ENCODE assay signal across 28 cellular contexts in genomic region chr13:53249236-53249635, GRCh38.
"Had no signal": no experiment of that assay in that cellular context is flagged by ENCODE, and none has a peak within 500 bp of the region (broad histone marks: within the 10 kb centered on the region; RNA-seq: fewer than 3 reads in every experiment).

No MANE protein-coding gene starts in this region.

- H3K9me3 ChIP-seq: pancreas, psoas muscle, right lobe of liver, sigmoid colon, stomach, thoracic aorta, thyroid gland, tibial nerve, upper lobe of left lung, vagina had no signal

- H3K27ac ChIP-seq: pancreas, psoas muscle, right lobe of liver, sigmoid colon, stomach, thoracic aorta, thyroid gland, tibial nerve, upper lobe of left lung, vagina had no signal

- H3K9me3 Mint-ChIP-seq: naive thymus-derived CD8-positive, alpha-beta T cell; natural killer cell treated with Interleukin-12 subunit alpha and Interleukin-12 subunit beta and Interleukin-15 and Interleukin-18, amount 100 ng/mL, for 72 hours; neural crest cell; stimulated activated effector memory CD8-positive, alpha-beta T cell treated with anti-CD3 and anti-CD28 coated beads, Interleukin-12 subunit alpha, Interleukin-12 subunit beta, amount 100 ng/mL, for 72 hours; stimulated activated naive B cell treated with anti-CD40 and anti-IgM and Interleukin-4, amounts not matched to agents 10 μg/mL and 1 μg/mL and 100 μg/mL, for 72 hours; stimulated activated naive CD8-positive, alpha-beta T cell treated with anti-CD3 and anti-CD28 coated beads, Interleukin-15, Interleukin-2, amounts not matched to agents 100 ng/mL and 50 ng/mL, for 24 hours had no signal

- H3K4me1 ChIP-seq: pancreas, psoas muscle, right lobe of liver, sigmoid colon, stomach, thyroid gland, tibial nerve, upper lobe of left lung, vagina had no signal

- H3K4me1 Mint-ChIP-seq: naive thymus-derived CD8-positive, alpha-beta T cell; neural crest cell; stimulated activated effector memory CD8-positive, alpha-beta T cell treated with anti-CD3 and anti-CD28 coated beads, Interleukin-12 subunit alpha, Interleukin-12 subunit beta, amount 100 ng/mL, for 72 hours; stimulated activated naive B cell treated with anti-CD40 and anti-IgM and Interleukin-4, amounts not matched to agents 10 μg/mL and 1 μg/mL and 100 μg/mL, for 72 hours had no signal

- H3K36me3 Mint-ChIP-seq: naive thymus-derived CD8-positive, alpha-beta T cell; natural killer cell treated with Interleukin-12 subunit alpha and Interleukin-12 subunit beta and Interleukin-15 and Interleukin-18, amount 100 ng/mL, for 72 hours; stimulated activated effector memory CD8-positive, alpha-beta T cell treated with anti-CD3 and anti-CD28 coated beads, Interleukin-12 subunit alpha, Interleukin-12 subunit beta, amount 100 ng/mL, for 72 hours; stimulated activated naive B cell treated with anti-CD40 and anti-IgM and Interleukin-4, amounts not matched to agents 10 μg/mL and 1 μg/mL and 100 μg/mL, for 72 hours had no signal

- H3K27me3 Mint-ChIP-seq: stimulated activated naive CD8-positive, alpha-beta T cell treated with anti-CD3 and anti-CD28 coated beads, Interleukin-15, Interleukin-2, amounts not matched to agents 100 ng/mL and 50 ng/mL, for 24 hours had no signal

- H3K27me3 ChIP-seq: pancreas, right lobe of liver, sigmoid colon, thyroid gland, tibial nerve, upper lobe of left lung, vagina had no signal

- DNase-seq: naive thymus-derived CD8-positive, alpha-beta T cell; nephron progenitor cell; occipital lobe; pancreas; posterior cingulate gyrus; psoas muscle; right cardiac atrium; right lobe of liver; sigmoid colon; small intestine; stimulated activated CD4-positive, alpha-beta T cell treated with anti-CD3 and anti-CD28 coated beads, Interleukin-15, amount 100 ng/mL, for 24 hours; stimulated activated CD4-positive, alpha-beta T cell treated with anti-CD3 and anti-CD28 coated beads, Interleukin-2, amount 100 ng/mL, for 24 hours; stimulated activated CD4-positive, alpha-beta T cell treated with anti-CD3 and anti-CD28 coated beads, Interleukin-2, amount 100 ng/mL, for 48 hours; stimulated activated CD4-positive, alpha-beta T cell treated with anti-CD3 and anti-CD28 coated beads, Interleukin-4, amount 100 ng/mL, for 24 hours; stimulated activated naive B cell treated with anti-CD40 and anti-IgM and Interleukin-4, amounts not matched to agents 10 μg/mL and 1 μg/mL and 100 μg/mL, for 72 hours; stimulated activated naive CD4-positive, alpha-beta T cell treated with Interleukin-2 at 50 U/mL for 16 hours; stomach; thyroid gland; trophoblast cell; upper lobe of left lung had no signal

- ATAC-seq: naive thymus-derived CD8-positive, alpha-beta T cell; natural killer cell treated with Interleukin-12 subunit alpha and Interleukin-12 subunit beta and Interleukin-15 and Interleukin-18, amount 100 ng/mL, for 72 hours; pancreas; psoas muscle; right cardiac atrium; right lobe of liver; stimulated activated effector memory CD8-positive, alpha-beta T cell treated with anti-CD3 and anti-CD28 coated beads, Interleukin-12 subunit alpha, Interleukin-12 subunit beta, amount 100 ng/mL, for 72 hours; stimulated activated naive B cell treated with anti-CD40 and anti-IgM and Interleukin-4, amounts not matched to agents 10 μg/mL and 1 μg/mL and 100 μg/mL, for 72 hours had no signal

- H3K4me3 Mint-ChIP-seq: naive thymus-derived CD8-positive, alpha-beta T cell; natural killer cell treated with Interleukin-12 subunit alpha and Interleukin-12 subunit beta and Interleukin-15 and Interleukin-18, amount 100 ng/mL, for 72 hours; nephron progenitor cell; neural crest cell; stimulated activated effector memory CD8-positive, alpha-beta T cell treated with anti-CD3 and anti-CD28 coated beads, Interleukin-12 subunit alpha, Interleukin-12 subunit beta, amount 100 ng/mL, for 72 hours; stimulated activated naive B cell treated with anti-CD40 and anti-IgM and Interleukin-4, amounts not matched to agents 10 μg/mL and 1 μg/mL and 100 μg/mL, for 72 hours; stimulated activated naive CD8-positive, alpha-beta T cell treated with anti-CD3 and anti-CD28 coated beads, Interleukin-15, Interleukin-2, amounts not matched to agents 100 ng/mL and 50 ng/mL, for 24 hours had no signal

- H3K27ac Mint-ChIP-seq: natural killer cell treated with Interleukin-12 subunit alpha and Interleukin-12 subunit beta and Interleukin-15 and Interleukin-18, amount 100 ng/mL, for 72 hours; nephron progenitor cell; progenitor cell of endocrine pancreas; stimulated activated effector memory CD8-positive, alpha-beta T cell treated with anti-CD3 and anti-CD28 coated beads, Interleukin-12 subunit alpha, Interleukin-12 subunit beta, amount 100 ng/mL, for 72 hours; stimulated activated naive B cell treated with anti-CD40 and anti-IgM and Interleukin-4, amounts not matched to agents 10 μg/mL and 1 μg/mL and 100 μg/mL, for 72 hours; stimulated activated naive CD8-positive, alpha-beta T cell treated with anti-CD3 and anti-CD28 coated beads, Interleukin-15, Interleukin-2, amounts not matched to agents 100 ng/mL and 50 ng/mL, for 24 hours had no signal

- H3K4me3 ChIP-seq: pancreas, psoas muscle, right lobe of liver, sigmoid colon, stomach, thoracic aorta, thyroid gland, tibial nerve, upper lobe of left lung, vagina had no signal

- H3K36me3 ChIP-seq: pancreas, right lobe of liver, sigmoid colon, stomach, thoracic aorta, thyroid gland, tibial nerve, upper lobe of left lung, vagina had no signal
